19 cellular contexts compared by ENCODE assay signal in genomic region chr6:16103708-16104107, GRCh38. TPM values are rescaled to one million over a fixed set of nuclear protein-coding genes. Genes with fewer than 3 reads are reported as not detected.
DNase-seq lines count a peak whose midpoint lies in the region; ATAC-seq and TF ChIP-seq lines count a peak whose summit lies in the region.
"Had no signal": no experiment of that assay in that cellular context is flagged by ENCODE, and none has a peak within 500 bp of the region (broad histone marks: within the 10 kb centered on the region; RNA-seq: fewer than 3 reads in every experiment).

No MANE protein-coding gene starts in this region.

- H3K36me3 ChIP-seq in H7 (replicated peaks; ENCODE audit: control insufficient read depth, insufficient read depth, low read length), result no peaks in the 10 kb centered on the region
- H3K36me3 ChIP-seq: MG63 had no signal

- H3K27me3 ChIP-seq in H7 (ENCODE audit: control insufficient read depth, insufficient read depth, low read length), result no peaks in the 10 kb centered on the region; the same call in 1 of the 2 replicates
- H3K27me3 ChIP-seq: MG63 had no signal

- DNase-seq in NCI-H82 (lab: John Stamatoyannopoulos, UW) (peak; percentile 35), NCI-H82 treated with DMSO at 0.1 percent for 48 hours (lab: John Stamatoyannopoulos, UW; ENCODE audit: unreplicated experiment) (no peak), fibroblast of gingiva (ENCODE audit: low read depth) (peak; percentile 33), osteocyte (ENCODE audit: extremely low spot score, unreplicated experiment) (no peak), H7 (no peak), COLO829 (ENCODE audit: low spot score) (no peak)
- DNase-seq: CD8-positive, alpha-beta T cell; DND-41; IMR-90; Karpas-422; MG63; NCI-H1092; NCI-H187 had no signal

- H3K36me3 Mint-ChIP-seq in osteocyte (ENCODE audit: unreplicated experiment), result no peaks in the 10 kb centered on the region
- H3K36me3 Mint-ChIP-seq: CD8-positive, alpha-beta T cell had no signal

- H3K4me3 ChIP-seq in H7 (ENCODE audit: insufficient read depth, low read depth, low read length), result no peak overlapping the region
- H3K4me3 ChIP-seq: GM12878, MG63, SK-N-MC had no signal

- TF ChIP-seq CTCF in osteocyte (IDR thresholded peaks at IDR 0.05), result no peak

- no peak overlapping the region for H3K4me3 Mint-ChIP-seq in osteocyte (ENCODE audit: unreplicated experiment)
- H3K4me3 Mint-ChIP-seq: CD8-positive, alpha-beta T cell had no signal

- no peaks in the 10 kb centered on the region for H3K27me3 Mint-ChIP-seq in osteocyte (ENCODE audit: unreplicated experiment)

- no peaks in the 10 kb centered on the region for H3K9me3 Mint-ChIP-seq in osteocyte (ENCODE audit: unreplicated experiment)

- ATAC-seq in GM18511 (IDR thresholded peaks at IDR 0.05; ENCODE audit: unreplicated experiment) (no peak), GM21576 (IDR thresholded peaks at IDR 0.05; ENCODE audit: unreplicated experiment) (no peak)
- ATAC-seq: CD8-positive, alpha-beta T cell; GM12878; Panc1; Right ventricle myocardium inferior had no signal

- peak overlapping the region; percentile 78 for H3K27ac Mint-ChIP-seq in osteocyte (ENCODE audit: unreplicated experiment)
- H3K27ac Mint-ChIP-seq: CD8-positive, alpha-beta T cell had no signal

- peaks cover 33% of the 10 kb centered on the region for H3K4me1 Mint-ChIP-seq in osteocyte (ENCODE audit: unreplicated experiment)

RNA-seq across cellular contexts. Expression of gene MYLIP, which starts 25.2 kb away (rescaled TPM):
- total RNA-seq in osteocyte, result 55.1 and 58.5 TPM in 2 replicates
- total RNA-seq in H7 (2014; rRNA removed; shearing (Covaris generic)), result 10.6 and 27.9 TPM in 2 replicates

Comparison
In these comparisons a context has a peak if more than half of its experiments do, and no peak if none do; other contexts are left out.
1. DNase-seq: peak in NCI-H82 (single experiment) and fibroblast of gingiva (single experiment); none in NCI-H82 treated with DMSO at 0.1 percent for 48 hours (single experiment), osteocyte (single experiment), H7 (single experiment) and COLO829 (single experiment).